10 cellular contexts compared by ENCODE assay signal in the genomic region with DNA sequence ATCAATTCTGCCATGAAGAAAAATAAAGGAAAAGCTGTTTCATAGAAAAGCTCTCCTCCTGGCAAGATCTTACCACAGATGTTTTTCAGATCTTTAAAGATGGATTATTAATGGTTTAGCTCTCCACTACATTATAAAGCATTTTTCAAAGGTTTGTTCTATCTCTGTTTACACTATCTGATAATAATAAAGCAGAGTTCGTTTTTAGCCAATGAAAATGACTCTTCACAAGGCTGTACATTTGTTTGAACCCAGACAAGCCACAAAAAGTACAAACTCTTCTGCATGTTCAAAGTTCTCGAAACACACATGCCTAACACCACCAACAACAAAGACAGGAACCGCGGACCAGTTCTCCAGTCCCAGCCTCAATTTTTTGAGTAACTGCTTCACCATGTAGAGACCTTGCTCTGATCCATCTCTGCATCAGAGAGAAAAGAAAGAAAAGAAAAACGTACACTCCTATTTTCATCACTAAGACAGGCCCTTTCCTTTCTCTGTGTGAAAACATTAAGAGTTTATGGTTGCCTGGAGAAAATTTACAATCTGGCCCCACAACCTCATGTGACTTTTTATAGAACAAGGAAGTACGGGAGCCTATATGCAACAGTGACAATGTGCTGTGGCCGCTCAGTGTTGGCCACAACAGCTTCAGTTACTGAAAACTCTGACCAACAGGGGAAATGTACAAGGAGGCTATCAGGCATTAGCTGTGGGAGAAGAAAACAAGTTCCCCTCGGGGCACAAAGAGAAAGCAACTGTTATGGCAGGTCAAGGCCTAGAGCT.
DNase-seq lines count a peak whose midpoint lies in the region; ATAC-seq and TF ChIP-seq lines count a peak whose summit lies in the region.
"Had no signal": no experiment of that assay in that cellular context is flagged by ENCODE, and none has a peak within 500 bp of the region (broad histone marks: within the 10 kb centered on the region; RNA-seq: fewer than 3 reads in every experiment).

No MANE protein-coding gene starts in this region.

- no peak overlapping the region for H2BK15ac ChIP-seq in mesenchymal stem cell (ENCODE audit: low read depth, poor library complexity, severe bottlenecking)

- H3K9me3 ChIP-seq in CD8-positive, alpha-beta memory T cell (ENCODE audit: low read length) = no peaks in the 10 kb centered on the region
- no peaks in the 10 kb centered on the region for H3K9me3 ChIP-seq in mesenchymal stem cell (ENCODE audit: control insufficient read depth, low read length)

- no peaks in the 10 kb centered on the region for H3K27me3 Mint-ChIP-seq in CD8-positive, alpha-beta memory T cell
- H3K27me3 Mint-ChIP-seq in activated CD4-positive, alpha-beta memory T cell treated with anti-CD3 and anti-CD28 coated beads for 36 hours = no peaks in the 10 kb centered on the region

- intact Hi-C loops in activated CD4-positive, alpha-beta memory T cell treated with anti-CD3 and anti-CD28 coated beads for 36 hours (cut with micrococcal nuclease) = loop anchor here (1.0 to 10.0 kb wide), 9 partner anchors 22 to 1232 kb away; a partner anchor contains a TSS

- H3K9ac ChIP-seq in mesenchymal stem cell (ENCODE audit: low read length) = no peak overlapping the region
- H3K9ac ChIP-seq: KMS-11 had no signal

- no peak overlapping the region for H2BK5ac ChIP-seq in mesenchymal stem cell (ENCODE audit: low read depth, low read length, poor library complexity, severe bottlenecking)

- H3K18ac ChIP-seq in mesenchymal stem cell (ENCODE audit: low read depth in 1 of 2, low read length in 2 of 2) = peak overlapping the region; percentile 74 to 77

- CTCF ChIA-PET in CD8-positive, alpha-beta memory T cell (lab: Charles Lee) = interaction anchor here (1.1 to 1.6 kb wide), 3 partner anchors 20 to 279 kb away, joined by 3 to 5 read pairs (median 3); no protein-coding TSS in a partner anchor
- CTCF ChIA-PET in activated CD4-positive, alpha-beta memory T cell treated with anti-CD3 and anti-CD28 coated beads for 36 hours (lab: Charles Lee) = interaction anchor here (0.8 to 1.9 kb wide), 6 partner anchors 16 to 271 kb away, joined by 3 to 12 read pairs (median 3); no protein-coding TSS in a partner anchor

- no peak overlapping the region for H3K4me2 ChIP-seq in mesenchymal stem cell (ENCODE audit: low read length, poor library complexity, severe bottlenecking)
- H3K4me2 ChIP-seq: KMS-11 had no signal

- ATAC-seq in HG03064 (IDR thresholded peaks at IDR 0.05; ENCODE audit: low read depth, unreplicated experiment) = peak; percentile 44
- ATAC-seq in SK-N-SH treated with all-trans-retinoic acid at 6 μM for 48 hours = no peak
- no peak for ATAC-seq in GM19035 (IDR thresholded peaks at IDR 0.05; ENCODE audit: unreplicated experiment)

- no peak overlapping the region for H3K23ac ChIP-seq in mesenchymal stem cell (ENCODE audit: low read length in 2 of 2)

- H2AK5ac ChIP-seq in mesenchymal stem cell (ENCODE audit: low read length, severe bottlenecking) = no peak overlapping the region

- H3K79me1 ChIP-seq in mesenchymal stem cell (replicated peaks; ENCODE audit: low read length, poor library complexity, severe bottlenecking) = no peaks in the 10 kb centered on the region

- no peaks in the 10 kb centered on the region for H3K27me3 ChIP-seq in CD8-positive, alpha-beta memory T cell (ENCODE audit: insufficient read depth, low read length, poor library complexity, severe bottlenecking)
- no peaks in the 10 kb centered on the region for H3K27me3 ChIP-seq in mesenchymal stem cell (ENCODE audit: control insufficient read depth in 1 of 2, insufficient read depth in 1 of 2, low read length in 2 of 2)

- H4K91ac ChIP-seq in mesenchymal stem cell (ENCODE audit: low read length) = no peak overlapping the region

- POLR2A ChIA-PET in CD8-positive, alpha-beta memory T cell (lab: Charles Lee) = interaction anchor here (0.6 to 1.4 kb wide), 2 partner anchors 16 to 271 kb away, joined by 3 to 4 read pairs; no protein-coding TSS in a partner anchor
- POLR2A ChIA-PET in activated CD4-positive, alpha-beta memory T cell treated with anti-CD3 and anti-CD28 coated beads for 36 hours (lab: Charles Lee) = interaction anchor here (0.6 to 5.1 kb wide), 16 partner anchors 10 to 282 kb away, joined by 3 to 27 read pairs (median 6); a partner anchor contains a TSS

- H3K9me3 Mint-ChIP-seq in CD8-positive, alpha-beta memory T cell = peaks cover 0 to 2% (median 0%) of the 10 kb centered on the region in 5 donors
- H3K9me3 Mint-ChIP-seq in activated CD4-positive, alpha-beta memory T cell treated with anti-CD3 and anti-CD28 coated beads for 36 hours = no peaks in the 10 kb centered on the region

- peak overlapping the region; percentile 29 for H3K27ac ChIP-seq in CD8-positive, alpha-beta memory T cell (ENCODE audit: low read depth, low read length)
- H3K27ac ChIP-seq in mesenchymal stem cell (ENCODE audit: low read length, poor library complexity, severe bottlenecking) = no peak overlapping the region
- H3K27ac ChIP-seq: KMS-11 had no signal

- H3K4me3 Mint-ChIP-seq in CD8-positive, alpha-beta memory T cell = peak overlapping the region; percentile 24 to 67 (median 55)
- H3K4me3 Mint-ChIP-seq in activated CD4-positive, alpha-beta memory T cell treated with anti-CD3 and anti-CD28 coated beads for 36 hours = peak overlapping the region; percentile 61

- 79% methylated on average over 7 of the region's 8 CpGs for WGBS in mesenchymal stem cell

- peaks cover 76% of the 10 kb centered on the region for H3K4me1 ChIP-seq in CD8-positive, alpha-beta memory T cell (ENCODE audit: insufficient read depth, low read length)
- H3K4me1 ChIP-seq in mesenchymal stem cell (ENCODE audit: control insufficient read depth, insufficient read depth, low read depth, low read length) = peaks cover 5% of the 10 kb centered on the region

- peak overlapping the region; percentile 87 to 99 (median 98) for H3K27ac Mint-ChIP-seq in CD8-positive, alpha-beta memory T cell
- H3K27ac Mint-ChIP-seq in activated CD4-positive, alpha-beta memory T cell treated with anti-CD3 and anti-CD28 coated beads for 36 hours = peak overlapping the region; percentile 99

- peak overlapping the region; percentile 1 to 68 for H3K4ac ChIP-seq in mesenchymal stem cell (ENCODE audit: low read depth in 1 of 2, low read length in 2 of 2)

- DNase-seq in CD8-positive, alpha-beta memory T cell = peak in 2 of 5 donors; percentile 45 to 55
- DNase-seq in activated CD4-positive, alpha-beta memory T cell treated with anti-CD3 and anti-CD28 coated beads for 36 hours = peak; percentile 44
- DNase-seq in mesenchymal stem cell = peak; percentile 40
- DNase-seq in NCI-H510A (lab: John Stamatoyannopoulos, UW) = no peak
- DNase-seq in kidney tubule cell (ENCODE audit: low spot score) = no peak
- DNase-seq: activated effector memory CD4-positive, alpha-beta T cell treated with anti-CD3 and anti-CD28 coated beads, Interleukin-2, amount 50 U/mL, for 16 hours had no signal

- peaks cover 0 to 3% (median 2%) of the 10 kb centered on the region in 3 donors for H3K36me3 Mint-ChIP-seq in CD8-positive, alpha-beta memory T cell
- H3K36me3 Mint-ChIP-seq in activated CD4-positive, alpha-beta memory T cell treated with anti-CD3 and anti-CD28 coated beads for 36 hours = peaks cover 14% of the 10 kb centered on the region

- no peak overlapping the region for H3K4me3 ChIP-seq in CD8-positive, alpha-beta memory T cell (ENCODE audit: low read length)
- no peak overlapping the region for H3K4me3 ChIP-seq in mesenchymal stem cell (ENCODE audit: insufficient read depth in 1 of 2, low read depth in 1 of 2, low read length in 2 of 2)

- H3K14ac ChIP-seq in mesenchymal stem cell (ENCODE audit: low read length in 2 of 2) = no peak overlapping the region

- H4K8ac ChIP-seq in mesenchymal stem cell (ENCODE audit: low read length) = peak overlapping the region; percentile 88

- H2BK120ac ChIP-seq in mesenchymal stem cell (ENCODE audit: low read depth, low read length) = peak overlapping the region; percentile 55

- H2BK12ac ChIP-seq in mesenchymal stem cell (ENCODE audit: low read length in 2 of 2) = peak overlapping the region; percentile 64 to 94

- peaks cover 81 to 95% (median 94%) of the 10 kb centered on the region in 3 donors for H3K4me1 Mint-ChIP-seq in CD8-positive, alpha-beta memory T cell
- H3K4me1 Mint-ChIP-seq in activated CD4-positive, alpha-beta memory T cell treated with anti-CD3 and anti-CD28 coated beads for 36 hours (ENCODE audit: low read depth) = peaks cover 92% of the 10 kb centered on the region

- H3K36me3 ChIP-seq in CD8-positive, alpha-beta memory T cell (ENCODE audit: insufficient read depth, low read length) = no peaks in the 10 kb centered on the region
- no peaks in the 10 kb centered on the region for H3K36me3 ChIP-seq in mesenchymal stem cell (ENCODE audit: control insufficient read depth in 1 of 2, insufficient read depth in 2 of 2, low read depth in 1 of 2, low read length in 2 of 2)

- H2AFZ ChIP-seq in mesenchymal stem cell (ENCODE audit: low read depth, low read length) = no peak overlapping the region

TF ChIP-seq in SK-N-SH treated with all-trans-retinoic acid at 6 μM for 48 hours, 23 proteins besides CTCF, POLR2A, EP300 and RAD21 (continues in another document):
- TF ChIP-seq BACH2 (CRISPR knock-in tag; IDR thresholded peaks at IDR 0.05; ENCODE audit: borderline replicate concordance) (no peak), ZFP30 (CRISPR knock-in tag; IDR thresholded peaks at IDR 0.05) (no peak), PPARA (CRISPR knock-in tag; IDR thresholded peaks at IDR 0.05; ENCODE audit: borderline replicate concordance) (no peak), ESRRG (CRISPR knock-in tag; IDR thresholded peaks at IDR 0.05) (no peak)
- TF ChIP-seq, protein P1, sequence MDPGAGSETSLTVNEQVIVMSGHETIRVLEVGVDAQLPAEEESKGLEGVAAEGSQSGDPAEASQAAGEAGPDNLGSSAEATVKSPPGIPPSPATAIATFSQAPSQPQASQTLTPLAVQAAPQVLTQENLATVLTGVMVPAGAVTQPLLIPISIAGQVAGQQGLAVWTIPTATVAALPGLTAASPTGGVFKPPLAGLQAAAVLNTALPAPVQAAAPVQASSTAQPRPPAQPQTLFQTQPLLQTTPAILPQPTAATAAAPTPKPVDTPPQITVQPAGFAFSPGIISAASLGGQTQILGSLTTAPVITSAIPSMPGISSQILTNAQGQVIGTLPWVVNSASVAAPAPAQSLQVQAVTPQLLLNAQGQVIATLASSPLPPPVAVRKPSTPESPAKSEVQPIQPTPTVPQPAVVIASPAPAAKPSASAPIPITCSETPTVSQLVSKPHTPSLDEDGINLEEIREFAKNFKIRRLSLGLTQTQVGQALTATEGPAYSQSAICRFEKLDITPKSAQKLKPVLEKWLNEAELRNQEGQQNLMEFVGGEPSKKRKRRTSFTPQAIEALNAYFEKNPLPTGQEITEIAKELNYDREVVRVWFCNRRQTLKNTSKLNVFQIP (CRISPR knock-in tag; IDR thresholded peaks at IDR 0.05; ENCODE audit: borderline replicate concordance, low read depth) = no peak

Comparison
In these comparisons a context has a peak if more than half of its experiments do, and no peak if none do; other contexts are left out.
1. DNase-seq: peak in activated CD4-positive, alpha-beta memory T cell treated with anti-CD3 and anti-CD28 coated beads for 36 hours (single experiment) and mesenchymal stem cell (single experiment); none in NCI-H510A (single experiment) and kidney tubule cell (single experiment).